Comparison of ENCODE assay signal across 20 cellular contexts in the genomic region with DNA sequence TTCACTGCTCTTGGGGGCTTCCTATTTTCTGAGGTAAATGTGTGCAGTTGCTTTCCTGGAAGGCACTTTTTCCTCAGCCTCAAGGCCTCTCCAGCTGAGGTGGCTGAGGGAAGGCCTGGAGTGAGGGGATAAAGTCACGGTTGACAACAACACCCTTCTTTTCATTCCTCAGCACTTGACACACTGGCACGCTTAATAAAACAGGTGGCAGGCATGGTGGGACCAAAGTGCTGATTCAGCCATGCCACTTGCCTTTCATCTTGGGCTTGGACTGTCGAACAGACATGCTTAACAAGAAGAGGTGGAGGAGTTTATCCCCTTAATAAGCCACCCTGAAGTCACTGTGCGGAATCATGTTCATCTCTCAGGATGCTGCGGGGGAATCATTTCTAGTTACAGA. TPM values are rescaled to one million over a fixed set of nuclear protein-coding genes. Genes with fewer than 3 reads are reported as not detected.
DNase-seq lines count a peak whose midpoint lies in the region; ATAC-seq and TF ChIP-seq lines count a peak whose summit lies in the region.
"Had no signal": no experiment of that assay in that cellular context is flagged by ENCODE, and none has a peak within 500 bp of the region (broad histone marks: within the 10 kb centered on the region; RNA-seq: fewer than 3 reads in every experiment).

No MANE protein-coding gene starts in this region.

- H3K9ac ChIP-seq in colonic mucosa (ENCODE audit: low read depth in 2 of 2, low read length in 2 of 2), result no peak overlapping the region

- peaks cover 31% of the 10 kb centered on the region for H3K27me3 Mint-ChIP-seq in HFFc6 (ENCODE audit: insufficient read depth)
- H3K27me3 Mint-ChIP-seq in nephron (ENCODE audit: low read depth), result peaks cover 21% of the 10 kb centered on the region
- H3K27me3 Mint-ChIP-seq: IgD-negative memory B cell had no signal

- no peak for TF ChIP-seq CTCF in HFFc6 (IDR thresholded peaks at IDR 0.05)
- TF ChIP-seq CTCF in colonic mucosa (IDR thresholded peaks at IDR 0.05), result no peak
- TF ChIP-seq CTCF in nephron (IDR thresholded peaks at IDR 0.05; ENCODE audit: unreplicated experiment in 3 of 3), result no peak
- no peak for TF ChIP-seq CTCF in tibial nerve (IDR thresholded peaks at IDR 0.05)

- no peak for DNase-seq in HFFc6
- DNase-seq in colonic mucosa, result no peak
- DNase-seq in tibial nerve (ENCODE audit: low spot score in 2 of 2), result no peak
- no peak for DNase-seq in NCI-H82 (lab: John Stamatoyannopoulos, UW)
- DNase-seq in T-helper 2 cell, result no peak
- no peak for DNase-seq in erythroblast (lab: John Stamatoyannopoulos, UW)
- DNase-seq: activated naive CD4-positive, alpha-beta T cell treated with anti-CD3 and anti-CD28 coated beads, Interleukin-2, amount 50 U/mL, for 16 hours; cortex of kidney; MV-4-11; NCI-H2029 treated with DMSO at 0.1 percent for 48 hours; NCI-H526; OCI-M1; stimulated activated CD4-positive, alpha-beta T cell treated with anti-CD3 and anti-CD28 coated beads, Interleukin-1b, Interleukin-23, amount 100 ng/mL, for 48 hours had no signal

- H3K4me1 Mint-ChIP-seq in HFFc6 (ENCODE audit: low read depth), result peaks cover 22% of the 10 kb centered on the region
- H3K4me1 Mint-ChIP-seq in nephron, result peaks cover 21% of the 10 kb centered on the region
- H3K4me1 Mint-ChIP-seq: IgD-negative memory B cell had no signal

- H3K27ac Mint-ChIP-seq in HFFc6 (peak overlapping the region; percentile 99), nephron (peak overlapping the region; percentile 63 to 92 (median 87))
- H3K27ac Mint-ChIP-seq: IgD-negative memory B cell; natural killer cell treated with Interleukin-12 subunit alpha and Interleukin-12 subunit beta and Interleukin-15 and Interleukin-18, amount 100 ng/mL, for 72 hours had no signal

- H3K4me3 Mint-ChIP-seq in HFFc6 (peak overlapping the region; percentile 80; the same call in 1 of the 2 replicates), nephron (no peak overlapping the region)
- H3K4me3 Mint-ChIP-seq: IgD-negative memory B cell; natural killer cell treated with Interleukin-12 subunit alpha and Interleukin-12 subunit beta and Interleukin-15 and Interleukin-18, amount 100 ng/mL, for 72 hours had no signal

- no peak for ATAC-seq in HG03045 (IDR thresholded peaks at IDR 0.05; ENCODE audit: unreplicated experiment)
- ATAC-seq: natural killer cell treated with Interleukin-12 subunit alpha and Interleukin-12 subunit beta and Interleukin-15 and Interleukin-18, amount 100 ng/mL, for 72 hours; SK-N-SH treated with all-trans-retinoic acid at 6 μM for 48 hours had no signal

- TF ChIP-seq POLR2A in tibial nerve (IDR thresholded peaks at IDR 0.05) (no peak), erythroblast (IDR thresholded peaks at IDR 0.05; ENCODE audit: low read length) (no peak)

- H3K27me3 ChIP-seq in colonic mucosa, result no peaks in the 10 kb centered on the region
- no peaks in the 10 kb centered on the region for H3K27me3 ChIP-seq in tibial nerve

- H3K27ac ChIP-seq in colonic mucosa (peak overlapping the region; percentile 49), tibial nerve (peak overlapping the region; percentile 11 to 86 (median 72))

- H3K36me3 ChIP-seq in colonic mucosa, result no peaks in the 10 kb centered on the region
- no peaks in the 10 kb centered on the region for H3K36me3 ChIP-seq in tibial nerve

- WGBS in tibial nerve, 2 donors, result 88 to 93% methylated on average over 5 of the region's 5 CpGs

- H3K36me3 Mint-ChIP-seq in HFFc6 (ENCODE audit: low read depth), result no peaks in the 10 kb centered on the region
- H3K36me3 Mint-ChIP-seq in nephron (ENCODE audit: low read depth), result no peaks in the 10 kb centered on the region
- H3K36me3 Mint-ChIP-seq: IgD-negative memory B cell; natural killer cell treated with Interleukin-12 subunit alpha and Interleukin-12 subunit beta and Interleukin-15 and Interleukin-18, amount 100 ng/mL, for 72 hours had no signal

- TF ChIP-seq EP300 in tibial nerve (IDR thresholded peaks at IDR 0.05), result no peak

- H3K9me3 Mint-ChIP-seq in HFFc6 (no peaks in the 10 kb centered on the region), nephron (no peaks in the 10 kb centered on the region)
- H3K9me3 Mint-ChIP-seq: IgD-negative memory B cell; natural killer cell treated with Interleukin-12 subunit alpha and Interleukin-12 subunit beta and Interleukin-15 and Interleukin-18, amount 100 ng/mL, for 72 hours had no signal

- H3K4me3 ChIP-seq in colonic mucosa (no peak overlapping the region), tibial nerve (no peak overlapping the region)

- H3K9me3 ChIP-seq in colonic mucosa (no peaks in the 10 kb centered on the region), tibial nerve (no peaks in the 10 kb centered on the region)

- H3K4me1 ChIP-seq in colonic mucosa (peaks cover 6% of the 10 kb centered on the region), tibial nerve (peaks cover 0 to 24% (median 3%) of the 10 kb centered on the region in 4 donors)

- intact Hi-C loops in colonic mucosa (cut with DNase I), result no loop called here

RNA-seq across cellular contexts. Expression of a gene that starts 23.6 kb away (rescaled TPM):
- not detected for total RNA-seq in HFFc6 (2021; fragmentation: NEBNext Ultra II Directional; extraction: Animal tissue kit (Norgen Biotek cat#: 25700))
- total RNA-seq in colonic mucosa, result 1 to 10 TPM in 1 of 2 donors, under 1 TPM in 1; 0.64 to 1.5 TPM
- not detected for total RNA-seq in tibial nerve
- total RNA-seq: endothelial cell of umbilical vein; glomerular endothelial cell; natural killer cell treated with Interleukin-12 subunit alpha and Interleukin-12 subunit beta and Interleukin-15 and Interleukin-18, amount 100 ng/mL, for 72 hours had no signal
